In the genomic region with DNA sequence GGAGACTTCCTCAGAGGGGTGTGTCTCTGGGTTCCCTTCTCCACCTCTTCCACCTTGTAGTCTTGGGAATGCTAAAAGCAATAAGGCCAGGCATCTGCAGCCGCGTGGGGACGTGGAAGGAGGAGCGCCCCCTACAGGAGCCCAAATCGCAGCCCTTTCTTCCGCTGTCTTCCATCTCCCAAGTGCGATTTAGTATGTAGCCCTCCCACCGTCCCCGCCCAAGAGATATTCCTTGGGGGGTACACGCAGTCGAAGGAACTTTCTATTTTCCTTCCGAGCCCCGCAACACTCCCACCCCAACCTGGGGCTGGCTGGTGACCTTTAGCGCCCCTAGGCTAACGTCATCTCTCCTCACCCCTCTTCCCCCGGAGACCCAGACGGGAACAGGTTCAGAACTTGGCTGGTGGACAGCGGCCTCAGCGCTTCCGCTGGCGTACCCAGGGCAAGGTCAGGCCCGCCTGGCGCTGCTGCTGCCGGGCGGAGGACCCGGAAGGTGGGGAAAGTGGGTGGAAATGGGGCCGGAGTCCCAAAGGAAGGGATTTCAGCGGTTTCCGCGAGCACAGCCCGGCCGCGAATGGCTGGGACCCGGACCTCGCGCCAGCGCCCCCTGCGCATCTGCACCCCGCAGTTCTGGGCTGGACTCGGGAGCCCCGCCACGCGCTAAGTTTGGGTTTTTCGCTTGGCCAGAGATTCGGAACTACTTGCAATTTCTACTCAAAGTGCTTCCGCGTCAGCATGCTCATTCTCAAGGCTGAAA, we compare ENCODE assay signal across 8 cellular contexts. TPM values are rescaled to one million over a fixed set of nuclear protein-coding genes. Genes with fewer than 3 reads are reported as not detected.
DNase-seq lines count a peak whose midpoint lies in the region; ATAC-seq, FAIRE-seq and TF ChIP-seq lines count a peak whose summit lies in the region.

No MANE protein-coding gene starts in this region.

- H3K56ac ChIP-seq in H1 (replicated peaks; ENCODE audit: insufficient read length, low read depth, low read length), result peak overlapping the region; percentile 9

- peak overlapping the region; percentile 73 to 79 for H3K4me3 Mint-ChIP-seq in stimulated activated naive B cell treated with anti-CD40 and anti-IgM and Interleukin-4, amounts not matched to agents 10 μg/mL and 1 μg/mL and 100 μg/mL, for 72 hours

- CTCF ChIA-PET in H1 (lab: Charles Lee; ENCODE audit: partially characterized antibody), result interaction anchor here (0.6 to 10.5 kb wide), 38 partner anchors 10 to 351 kb away, joined by 3 to 154 read pairs (median 6); partner anchors contain the start of gene OLFM4

- no peak overlapping the region for H3K23ac ChIP-seq in H1 (ENCODE audit: insufficient read length)

- H3K4me2 ChIP-seq in Loucy (ENCODE audit: low read depth, low read length, poor library complexity, severe bottlenecking) (no peak overlapping the region), H1 (ENCODE audit: insufficient read depth in 1 of 2, low read depth in 2 of 2, low read length in 2 of 2) (peak overlapping the region; percentile 89 to 95)

- peak overlapping the region; percentile 67 for H4K5ac ChIP-seq in H1 (ENCODE audit: insufficient read length, low read depth, low read length)

- no peak for TF ChIP-seq EP300 in H1 (IDR thresholded peaks at IDR 0.05; ENCODE audit: borderline replicate concordance in 1 of 2, low read depth in 2 of 2, low read length in 2 of 2)

- peaks cover 19 to 43% of the 10 kb centered on the region in 2 donors for H3K4me1 Mint-ChIP-seq in stimulated activated naive B cell treated with anti-CD40 and anti-IgM and Interleukin-4, amounts not matched to agents 10 μg/mL and 1 μg/mL and 100 μg/mL, for 72 hours

- H3K9me3 Mint-ChIP-seq in stimulated activated naive B cell treated with anti-CD40 and anti-IgM and Interleukin-4, amounts not matched to agents 10 μg/mL and 1 μg/mL and 100 μg/mL, for 72 hours, result peaks cover 12 to 17% of the 10 kb centered on the region in 2 donors

- peak; percentile 46 for TF ChIP-seq CTCF in Loucy (conservative IDR thresholded peaks at IDR 0.05; ENCODE audit: low read length)
- peak in 2 of 3 experiments; percentile 70 to 86; a peak in 3 of 4 replicates for TF ChIP-seq CTCF in H1 (IDR thresholded peaks at IDR 0.05; ENCODE audit: control extremely low read depth in 1 of 3, insufficient read depth in 1 of 3, low read depth in 1 of 3, low read length in 3 of 3)
- TF ChIP-seq CTCF in lower lobe of right lung (IDR thresholded peaks at IDR 0.05), result no peak

- H3K27me3 ChIP-seq in Loucy (ENCODE audit: insufficient read depth, low read length, poor library complexity, severe bottlenecking) (peaks cover under 1% of the 10 kb centered on the region), H1 (replicated peaks in 1 of 4; ENCODE audit: control insufficient read depth in 3 of 4, extremely low read depth in 1 of 4, insufficient read depth in 3 of 4, low read length in 3 of 4) (peaks cover 39 to 48% (median 45%) of the 10 kb centered on the region in 4 experiments), lower lobe of right lung (ENCODE audit: low read depth) (peaks cover 81% of the 10 kb centered on the region)

- no peak overlapping the region for H3K9ac ChIP-seq in Loucy (ENCODE audit: low read depth, low read length, poor library complexity, severe bottlenecking)
- H3K9ac ChIP-seq in H1 (replicated peaks in 1 of 4; ENCODE audit: extremely low read depth in 1 of 4, low read depth in 3 of 4, low read length in 3 of 4), result peak overlapping the region in 3 of 4 experiments; percentile 48 to 57 (median 48); a peak in 6 of 7 replicates

- H3K4me3 ChIP-seq in Loucy (ENCODE audit: low read length, poor library complexity, severe bottlenecking), result no peak overlapping the region
- H3K4me3 ChIP-seq in H1 (ENCODE audit: extremely low read depth in 1 of 4, insufficient read depth in 2 of 4, low read depth in 3 of 4, low read length in 4 of 4), result peak overlapping the region; percentile 69 to 84 (median 74)
- peak overlapping the region; percentile 68 for H3K4me3 ChIP-seq in lower lobe of right lung

- TF ChIP-seq RAD21 in H1 (IDR thresholded peaks at IDR 0.05 in 1 of 2, conservative IDR thresholded peaks at IDR 0.05 in 1 of 2; ENCODE audit: low read depth in 2 of 2, low read length in 2 of 2), result peak; percentile 25 to 42; a peak in 3 of 4 replicates

- peak; percentile 53 for ATAC-seq in GM21717 (IDR thresholded peaks at IDR 0.05; ENCODE audit: unreplicated experiment)
- ATAC-seq in lower lobe of right lung, result peak; percentile 88 to 94
- peak; percentile 74 to 78 for ATAC-seq in stimulated activated naive B cell treated with anti-CD40 and anti-IgM and Interleukin-4, amounts not matched to agents 10 μg/mL and 1 μg/mL and 100 μg/mL, for 72 hours (replicated peaks)
- ATAC-seq in GM18870 (IDR thresholded peaks at IDR 0.05; ENCODE audit: unreplicated experiment), result no peak

- H3K79me2 ChIP-seq in Loucy (ENCODE audit: insufficient read depth, low read length) (no peaks in the 10 kb centered on the region), H1 (ENCODE audit: control insufficient read depth in 1 of 2, insufficient read depth in 2 of 2, low read length in 2 of 2) (no peaks in the 10 kb centered on the region)

- DNase-seq in GDM1 (lab: John Stamatoyannopoulos, UW) (peak; percentile 83), SW480 (ENCODE audit: low spot score) (peak; percentile 80), H1 (ENCODE audit: low read depth in 1 of 2, low spot score in 2 of 2) (peak; percentile 72 to 94), lower lobe of right lung (peak; percentile 78)
- peak; percentile 44 for DNase-seq in stimulated activated naive B cell treated with anti-CD40 and anti-IgM and Interleukin-4, amounts not matched to agents 10 μg/mL and 1 μg/mL and 100 μg/mL, for 72 hours

- peaks cover 29% of the 10 kb centered on the region for H3K23me2 ChIP-seq in H1 (ENCODE audit: low read depth, low read length)

- no peak overlapping the region for H2BK20ac ChIP-seq in H1 (ENCODE audit: low read length)

- peak overlapping the region; percentile 91 for H2BK5ac ChIP-seq in H1 (ENCODE audit: low read depth, low read length)

- H3K4ac ChIP-seq in H1 (replicated peaks; ENCODE audit: insufficient read length, low read depth, low read length), result peak overlapping the region; percentile 90

- H3F3A ChIP-seq in Loucy (ENCODE audit: low read depth), result no peaks in the 10 kb centered on the region

- 1% methylated on average over 47 of the region's 47 CpGs; no CpG with 5 or more reads in 1 of the 2 experiments for WGBS in H1 (ENCODE audit: extremely low coverage in 1 of 2, insufficient coverage in 1 of 2, insufficient read length in 1 of 2, insufficient replicate concordance in 2 of 2, low coverage in 1 of 2, low lambda C conversion rate in 2 of 2, missing lambda C conversion rate in 1 of 2), 2 experiments

- H3K36me3 Mint-ChIP-seq in stimulated activated naive B cell treated with anti-CD40 and anti-IgM and Interleukin-4, amounts not matched to agents 10 μg/mL and 1 μg/mL and 100 μg/mL, for 72 hours, result peaks cover 12 to 17% of the 10 kb centered on the region in 2 donors

- peaks cover 74 to 80% of the 10 kb centered on the region in 2 donors for H3K27me3 Mint-ChIP-seq in stimulated activated naive B cell treated with anti-CD40 and anti-IgM and Interleukin-4, amounts not matched to agents 10 μg/mL and 1 μg/mL and 100 μg/mL, for 72 hours

- H3K14ac ChIP-seq in H1 (ENCODE audit: insufficient read length), result no peak overlapping the region

- H4K8ac ChIP-seq in H1 (ENCODE audit: extremely low read depth, insufficient read depth, low read length), result peak overlapping the region; percentile 81; the same call in 1 of the 2 replicates

- peak overlapping the region; percentile 44 for H4K91ac ChIP-seq in H1 (replicated peaks; ENCODE audit: insufficient read length, low read length)

- no peaks in the 10 kb centered on the region for H3K9me3 ChIP-seq in Loucy (ENCODE audit: insufficient read depth, low read depth, low read length)
- H3K9me3 ChIP-seq in H1 (ENCODE audit: insufficient read depth in 2 of 2, low read depth in 1 of 2, low read length in 1 of 2), result peaks cover 0 to 10% of the 10 kb centered on the region in 2 experiments; a peak in 1 of 4 replicates
- no peaks in the 10 kb centered on the region for H3K9me3 ChIP-seq in lower lobe of right lung

- peak overlapping the region; percentile 75 for H2BK120ac ChIP-seq in H1 (replicated peaks; ENCODE audit: low read depth, low read length)

- H3K18ac ChIP-seq in H1 (ENCODE audit: extremely low read depth, low read length), result peak overlapping the region; percentile 82; the same call in 1 of the 2 replicates

- POLR2A ChIA-PET in H1 (lab: Charles Lee; ENCODE audit: partially characterized antibody), result interaction anchor here (0.6 to 1.6 kb wide), 17 partner anchors 9 to 198 kb away, joined by 3 to 7 read pairs (median 4); partner anchors contain the start of gene SUGT1

- H4K20me1 ChIP-seq in Loucy (ENCODE audit: insufficient read depth, low read length, poor library complexity, severe bottlenecking), result no peaks in the 10 kb centered on the region
- H4K20me1 ChIP-seq in H1 (replicated peaks in 1 of 2; ENCODE audit: control insufficient read depth in 1 of 2, insufficient read depth in 2 of 2, low read length in 2 of 2), result peaks cover 0 to 10% of the 10 kb centered on the region in 2 experiments

- H2BK15ac ChIP-seq in H1 (ENCODE audit: low read length), result no peak overlapping the region; the same call in 1 of the 2 replicates

- H2AFZ ChIP-seq in Loucy (ENCODE audit: low read length) (no peak overlapping the region), H1 (ENCODE audit: low read length) (peak overlapping the region; percentile 36; the same call in 1 of the 2 replicates)

- H3K36me3 ChIP-seq in Loucy (ENCODE audit: insufficient read depth, low read length) (no peaks in the 10 kb centered on the region), H1 (ENCODE audit: control insufficient read depth in 2 of 4, insufficient read depth in 4 of 4, low read length in 3 of 4) (peaks cover 0 to 13% (median 0%) of the 10 kb centered on the region in 4 experiments; a peak in 1 of 8 replicates), lower lobe of right lung (no peaks in the 10 kb centered on the region)

- peak overlapping the region; percentile 77; the same call in 1 of the 2 replicates for H3K27ac ChIP-seq in H1 (ENCODE audit: low read depth, low read length)
- peak overlapping the region; percentile 47 for H3K27ac ChIP-seq in lower lobe of right lung

- H2AK5ac ChIP-seq in H1 (ENCODE audit: low read depth, low read length), result no peak overlapping the region

- H3K4me1 ChIP-seq in Loucy (ENCODE audit: insufficient read depth, low read length, poor library complexity, severe bottlenecking) (no peaks in the 10 kb centered on the region), H1 (replicated peaks in 1 of 4; ENCODE audit: control insufficient read depth in 3 of 4, insufficient read depth in 4 of 4, low read length in 3 of 4) (peaks cover 4 to 35% (median 25%) of the 10 kb centered on the region in 4 experiments), lower lobe of right lung (peaks cover 18% of the 10 kb centered on the region)

- TF ChIP-seq POLR2A in H1 (IDR thresholded peaks at IDR 0.05; ENCODE audit: control extremely low read depth in 1 of 2, low read depth in 2 of 2, low read length in 2 of 2), result no peak; a peak in 1 of 3 replicates

- intact Hi-C loops in lower lobe of right lung (cut with DNase I), result no loop called here

- H2BK12ac ChIP-seq in H1 (ENCODE audit: low read depth, low read length), result no peak overlapping the region

- H3K9me2 ChIP-seq in Loucy (replicated peaks; ENCODE audit: low read depth, low read length), result no peaks in the 10 kb centered on the region

- H3K79me1 ChIP-seq in H1 (ENCODE audit: low read depth, low read length), result no peaks in the 10 kb centered on the region

- H3K27ac Mint-ChIP-seq in stimulated activated naive B cell treated with anti-CD40 and anti-IgM and Interleukin-4, amounts not matched to agents 10 μg/mL and 1 μg/mL and 100 μg/mL, for 72 hours, result peak overlapping the region; percentile 77

- peak; percentile 82 for FAIRE-seq in H1 (lab: Jason Lieb, UNC)

RNA-seq across cellular contexts. Expression of gene PCDH8, which starts 2.1 kb away (rescaled TPM):
- 0.82 and 1.7 TPM in 2 replicates for total RNA-seq in H1 (2021; fragmentation: NEBNext Ultra II Directional; extraction: Animal tissue kit (Norgen Biotek cat#: 25700))
- polyA plus RNA-seq in H1 (2011; rRNA removed), result 1.6 and 2.6 TPM in 2 replicates
- 1.8 TPM for polyA plus RNA-seq in H1 (2011; cell fraction: cytosol; rRNA removed)
- polyA plus RNA-seq in H1 (2011; cell fraction: nucleus; rRNA removed), result 3.8 TPM
- 0.19 to 1.2 TPM (median 0.99 TPM) in 4 replicates for polyA plus RNA-seq in H1 (2012, experiment 1 of 2)
- 1.2 TPM for polyA plus RNA-seq in H1 (2012, experiment 2 of 2)
- 0.53 TPM for polyA plus RNA-seq in H1 (2013, experiment 1 of 2)
- 0.52 TPM for polyA plus RNA-seq in H1 (2013, experiment 2 of 2)
- polyA minus RNA-seq in H1 (2011; rRNA and poly(A)+ RNA removed), result 1.8 and 2.3 TPM in 2 replicates
- 1.2 TPM for polyA minus RNA-seq in H1 (2011; cell fraction: cytosol; rRNA and poly(A)+ RNA removed)
- 4.9 TPM for polyA minus RNA-seq in H1 (2011; cell fraction: nucleus; rRNA and poly(A)+ RNA removed)
- total RNA-seq in lower lobe of right lung, result not detected
